8 cellular contexts compared by ENCODE assay signal in the genomic region with DNA sequence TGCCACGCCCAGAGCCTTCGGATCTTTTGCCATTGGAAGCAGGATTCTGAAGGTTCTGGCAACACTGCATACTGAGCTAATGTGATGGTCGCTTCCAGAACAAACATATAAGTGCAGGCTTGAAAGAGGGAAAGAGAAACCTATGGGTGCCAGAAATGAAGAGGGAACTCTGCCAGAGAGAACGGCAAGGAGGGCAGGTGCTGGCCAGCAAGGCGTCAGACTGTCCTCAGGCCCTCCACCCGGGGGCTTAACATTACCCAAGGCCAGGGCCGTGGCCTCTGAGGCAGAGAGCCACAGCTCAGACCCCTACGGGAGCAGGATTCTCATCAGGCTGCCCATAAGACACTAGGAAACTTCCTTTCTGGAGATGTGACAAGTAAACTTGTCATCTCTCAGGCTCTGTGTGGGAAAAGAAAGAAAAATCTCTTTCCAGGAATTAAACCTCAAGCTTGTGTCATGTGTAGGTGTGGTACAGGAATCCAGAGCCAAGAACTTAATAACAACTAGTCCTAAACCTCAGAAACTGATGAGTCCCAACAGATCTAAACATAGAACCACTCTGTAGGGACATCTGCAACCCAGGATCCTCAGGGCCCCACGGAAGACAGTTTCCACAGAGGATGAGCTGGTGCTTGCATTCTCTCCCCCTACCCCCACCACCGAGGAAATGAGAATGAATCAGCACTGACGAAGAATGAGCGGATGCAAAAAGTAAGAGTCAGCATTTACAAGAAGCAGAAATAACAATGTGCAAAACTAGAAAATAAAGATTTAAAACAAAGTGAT.
DNase-seq lines count a peak whose midpoint lies in the region; ATAC-seq and TF ChIP-seq lines count a peak whose summit lies in the region.
"Had no signal": no experiment of that assay in that cellular context is flagged by ENCODE, and none has a peak within 500 bp of the region (broad histone marks: within the 10 kb centered on the region; RNA-seq: fewer than 3 reads in every experiment).

No MANE protein-coding gene starts in this region.

- intact Hi-C loops in esophagus squamous epithelium (cut with DNase I) = loop anchor here (10.0 kb wide), 1 partner anchor 264 kb away; no protein-coding TSS in a partner anchor
- intact Hi-C loops in left colon (cut with DNase I, micrococcal nuclease) = no loop called here

- no peak overlapping the region for H3K4me3 ChIP-seq in esophagus squamous epithelium
- H3K4me3 ChIP-seq in skeletal muscle cell (ENCODE audit: low read depth, low read length) = no peak overlapping the region

- no peak for ATAC-seq in left colon
- no peak for ATAC-seq in HG03108 (IDR thresholded peaks at IDR 0.05; ENCODE audit: unreplicated experiment)

- no peaks in the 10 kb centered on the region for H3K36me3 Mint-ChIP-seq in T-helper 2 cell treated with Interferon-gamma antibody and Interleukin-4, amounts not matched to agents 5 μg/mL and 100 μg/mL, for 36 hours (ENCODE audit: low read depth)

- H3K9me3 Mint-ChIP-seq in T-helper 2 cell treated with Interferon-gamma antibody and Interleukin-4, amounts not matched to agents 5 μg/mL and 100 μg/mL, for 36 hours = no peaks in the 10 kb centered on the region
- H3K9me3 Mint-ChIP-seq: activated B cell treated with CpG ODN at 0.5 μM for 24 hours had no signal

- H3K9me3 ChIP-seq in esophagus squamous epithelium = no peaks in the 10 kb centered on the region

- DNase-seq in HCEC 1CT (peak; percentile 80), esophagus squamous epithelium (lab: John Stamatoyannopoulos, UW) (no peak), skeletal muscle cell (ENCODE audit: low read depth) (peak; percentile 62), left colon (no peak), AML-193 (lab: John Stamatoyannopoulos, UW) (no peak)
- DNase-seq in T-helper 2 cell treated with Interferon-gamma antibody and Interleukin-4, amounts not matched to agents 5 μg/mL and 100 μg/mL, for 36 hours (ENCODE audit: low spot score) = peak; percentile 32
- DNase-seq: activated B cell treated with CpG ODN at 0.5 μM for 24 hours had no signal

- peak overlapping the region; percentile 47 to 78 (median 58) for H3K27ac ChIP-seq in esophagus squamous epithelium

- peaks cover 0 to 82% (median 3%) of the 10 kb centered on the region in 3 donors for H3K36me3 ChIP-seq in esophagus squamous epithelium

- no peaks in the 10 kb centered on the region for H3K27me3 Mint-ChIP-seq in T-helper 2 cell treated with Interferon-gamma antibody and Interleukin-4, amounts not matched to agents 5 μg/mL and 100 μg/mL, for 36 hours (ENCODE audit: low read depth)
- H3K27me3 Mint-ChIP-seq: activated B cell treated with CpG ODN at 0.5 μM for 24 hours had no signal

- peaks cover 13% of the 10 kb centered on the region for H3K4me1 Mint-ChIP-seq in T-helper 2 cell treated with Interferon-gamma antibody and Interleukin-4, amounts not matched to agents 5 μg/mL and 100 μg/mL, for 36 hours (ENCODE audit: low read depth)

- peak overlapping the region; percentile 80 for H3K27ac Mint-ChIP-seq in T-helper 2 cell treated with Interferon-gamma antibody and Interleukin-4, amounts not matched to agents 5 μg/mL and 100 μg/mL, for 36 hours
- H3K27ac Mint-ChIP-seq: activated B cell treated with CpG ODN at 0.5 μM for 24 hours had no signal

- peaks cover 7 to 36% (median 15%) of the 10 kb centered on the region in 3 donors for H3K4me1 ChIP-seq in esophagus squamous epithelium

- no peak for TF ChIP-seq CTCF in esophagus squamous epithelium (IDR thresholded peaks at IDR 0.05)

- H3K27me3 ChIP-seq in esophagus squamous epithelium = no peaks in the 10 kb centered on the region

- 25 to 35% methylated on average over 12 of the region's 12 CpGs for WGBS in esophagus squamous epithelium, 2 donors

- H3K4me3 Mint-ChIP-seq in T-helper 2 cell treated with Interferon-gamma antibody and Interleukin-4, amounts not matched to agents 5 μg/mL and 100 μg/mL, for 36 hours = peak overlapping the region; percentile 25
- H3K4me3 Mint-ChIP-seq: activated B cell treated with CpG ODN at 0.5 μM for 24 hours had no signal

- TF ChIP-seq POLR2A in esophagus squamous epithelium (IDR thresholded peaks at IDR 0.05) = no peak

Comparison
In these comparisons a context has a peak if more than half of its experiments do, and no peak if none do; other contexts are left out.
1. DNase-seq: peak in HCEC 1CT (single experiment), T-helper 2 cell treated with Interferon-gamma antibody and Interleukin-4, amounts not matched to agents 5 μg/mL and 100 μg/mL, for 36 hours (single experiment) and skeletal muscle cell (single experiment); none in esophagus squamous epithelium (single experiment), left colon (0 of 2) and AML-193 (0 of 2).